ENCODE assay signal across 1 cellular context in the genomic region with DNA sequence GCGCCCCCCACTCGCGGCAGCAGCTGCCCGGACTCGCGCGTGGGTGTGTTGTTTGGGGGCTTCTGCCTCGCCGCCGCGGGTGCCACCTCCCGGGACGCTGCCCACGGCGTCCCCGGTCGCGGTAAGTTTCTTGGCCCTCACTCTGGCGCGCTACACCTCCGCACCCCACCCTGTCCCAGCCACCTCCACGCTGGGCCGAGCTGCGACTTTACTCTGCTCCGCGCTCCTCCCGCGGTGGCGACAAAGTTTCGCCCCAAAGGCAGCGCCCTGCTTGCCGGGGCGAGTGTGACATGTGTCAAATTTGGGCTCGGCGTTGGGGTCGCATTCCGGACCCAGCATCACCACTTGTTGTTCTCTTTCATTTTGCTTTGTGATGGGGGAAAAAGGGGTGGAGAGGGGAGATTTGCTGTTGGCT.
TF ChIP-seq lines count a peak whose summit lies in the region.

No MANE protein-coding gene starts in this region.

TF ChIP-seq in HepG2, 621 proteins besides CTCF, POLR2A, EP300 and RAD21 (continued from another document):
- TF ChIP-seq, protein P1, sequence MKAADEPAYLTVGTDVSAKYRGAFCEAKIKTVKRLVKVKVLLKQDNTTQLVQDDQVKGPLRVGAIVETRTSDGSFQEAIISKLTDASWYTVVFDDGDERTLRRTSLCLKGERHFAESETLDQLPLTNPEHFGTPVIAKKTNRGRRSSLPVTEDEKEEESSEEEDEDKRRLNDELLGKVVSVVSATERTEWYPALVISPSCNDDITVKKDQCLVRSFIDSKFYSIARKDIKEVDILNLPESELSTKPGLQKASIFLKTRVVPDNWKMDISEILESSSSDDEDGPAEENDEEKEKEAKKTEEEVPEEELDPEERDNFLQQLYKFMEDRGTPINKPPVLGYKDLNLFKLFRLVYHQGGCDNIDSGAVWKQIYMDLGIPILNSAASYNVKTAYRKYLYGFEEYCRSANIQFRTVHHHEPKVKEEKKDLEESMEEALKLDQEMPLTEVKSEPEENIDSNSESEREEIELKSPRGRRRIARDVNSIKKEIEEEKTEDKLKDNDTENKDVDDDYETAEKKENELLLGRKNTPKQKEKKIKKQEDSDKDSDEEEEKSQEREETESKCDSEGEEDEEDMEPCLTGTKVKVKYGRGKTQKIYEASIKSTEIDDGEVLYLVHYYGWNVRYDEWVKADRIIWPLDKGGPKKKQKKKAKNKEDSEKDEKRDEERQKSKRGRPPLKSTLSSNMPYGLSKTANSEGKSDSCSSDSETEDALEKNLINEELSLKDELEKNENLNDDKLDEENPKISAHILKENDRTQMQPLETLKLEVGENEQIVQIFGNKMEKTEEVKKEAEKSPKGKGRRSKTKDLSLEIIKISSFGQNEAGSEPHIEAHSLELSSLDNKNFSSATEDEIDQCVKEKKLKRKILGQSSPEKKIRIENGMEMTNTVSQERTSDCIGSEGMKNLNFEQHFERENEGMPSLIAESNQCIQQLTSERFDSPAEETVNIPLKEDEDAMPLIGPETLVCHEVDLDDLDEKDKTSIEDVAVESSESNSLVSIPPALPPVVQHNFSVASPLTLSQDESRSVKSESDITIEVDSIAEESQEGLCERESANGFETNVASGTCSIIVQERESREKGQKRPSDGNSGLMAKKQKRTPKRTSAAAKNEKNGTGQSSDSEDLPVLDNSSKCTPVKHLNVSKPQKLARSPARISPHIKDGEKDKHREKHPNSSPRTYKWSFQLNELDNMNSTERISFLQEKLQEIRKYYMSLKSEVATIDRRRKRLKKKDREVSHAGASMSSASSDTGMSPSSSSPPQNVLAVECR (CRISPR knock-in tag; IDR thresholded peaks at IDR 0.05; ENCODE audit: borderline replicate concordance): no peak
- TF ChIP-seq ZFP36L2 (CRISPR knock-in tag; IDR thresholded peaks at IDR 0.05): no peak
- TF ChIP-seq SMAD3 (CRISPR knock-in tag; IDR thresholded peaks at IDR 0.05): no peak
